Comparison of ENCODE assay signal across 23 cellular contexts in the genomic region with DNA sequence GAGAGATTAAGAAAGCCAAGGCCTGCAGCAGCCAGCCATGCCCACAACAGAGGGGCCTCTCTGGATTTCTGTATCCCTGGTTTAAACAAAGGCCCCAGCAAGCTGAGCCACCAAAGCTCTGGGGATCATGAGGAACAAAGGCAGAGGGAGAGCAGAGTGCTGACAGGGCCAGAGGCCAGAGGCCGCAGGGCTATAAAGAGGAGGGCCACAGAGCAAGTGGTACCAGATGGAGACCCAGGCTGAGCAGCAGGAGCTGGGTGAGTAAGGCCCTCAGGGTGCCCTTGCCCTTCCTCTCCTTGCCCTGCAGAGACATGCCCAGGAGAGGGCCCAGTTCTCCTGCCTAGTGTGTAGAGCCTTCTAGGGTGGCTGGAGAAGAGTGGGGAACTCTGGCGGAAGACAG. TPM values are rescaled to one million over a fixed set of nuclear protein-coding genes. Genes with fewer than 3 reads are reported as not detected.
DNase-seq lines count a peak whose midpoint lies in the region; ATAC-seq and TF ChIP-seq lines count a peak whose summit lies in the region.
"Had no signal": no experiment of that assay in that cellular context is flagged by ENCODE, and none has a peak within 500 bp of the region (broad histone marks: within the 10 kb centered on the region; RNA-seq: fewer than 3 reads in every experiment).

A gene with protein sequence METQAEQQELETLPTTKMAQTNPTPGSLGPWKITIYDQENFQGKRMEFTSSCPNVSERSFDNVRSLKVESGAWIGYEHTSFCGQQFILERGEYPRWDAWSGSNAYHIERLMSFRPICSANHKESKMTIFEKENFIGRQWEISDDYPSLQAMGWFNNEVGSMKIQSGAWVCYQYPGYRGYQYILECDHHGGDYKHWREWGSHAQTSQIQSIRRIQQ (plus strand): TSS at position 222 of the 400 bp plus-strand sequence. CDS start 5 bp downstream, at position 227.

- no peaks in the 10 kb centered on the region for H3K9me3 ChIP-seq in MM.1S (replicated peaks; ENCODE audit: insufficient read depth, low read length)
- H3K9me3 ChIP-seq in ectodermal cell (ENCODE audit: control insufficient read depth, low read length) = no peaks in the 10 kb centered on the region
- H3K9me3 ChIP-seq in mesenchymal stem cell (ENCODE audit: control insufficient read depth, low read length) = no peaks in the 10 kb centered on the region
- H3K9me3 ChIP-seq: right lobe of liver had no signal

- H3K4me1 ChIP-seq in MM.1S (ENCODE audit: low read length) (peaks cover 11% of the 10 kb centered on the region; the same call in 1 of the 2 replicates), ectodermal cell (ENCODE audit: control insufficient read depth, insufficient read depth, low read length) (peaks cover 14% of the 10 kb centered on the region), mesenchymal stem cell (ENCODE audit: control insufficient read depth, insufficient read depth, low read depth, low read length) (peaks cover 17% of the 10 kb centered on the region)
- H3K4me1 ChIP-seq: right lobe of liver had no signal

- DNase-seq in EL (peak; percentile 23), MM.1S (no peak), mesenchymal stem cell (no peak), NCI-H748 (lab: John Stamatoyannopoulos, UW; ENCODE audit: unreplicated experiment) (no peak), chondrocyte (ENCODE audit: low spot score) (no peak)
- DNase-seq: activated CD4-positive, alpha-beta memory T cell treated with anti-CD3 and anti-CD28 coated beads, Interleukin-2, amount 10 ng/mL, durations not matched to agents 7 days and 5 days; dermis blood vessel endothelial cell; erythroblast; NCI-H1048; NCI-H2081; occipital lobe; right lobe of liver; SHP77; stimulated activated CD4-positive, alpha-beta T cell treated with anti-CD3 and anti-CD28 coated beads, Interleukin-15, amount 100 ng/mL, for 24 hours; T-cell had no signal

- no peak within 1 kb of the TSS for H4K8ac ChIP-seq in mesenchymal stem cell (ENCODE audit: low read length)

- no peak within 1 kb of the TSS for H2BK5ac ChIP-seq in mesenchymal stem cell (ENCODE audit: low read depth, low read length, poor library complexity, severe bottlenecking)

- no peak for TF ChIP-seq CTCF in MM.1S (IDR thresholded peaks at IDR 0.05; ENCODE audit: low read length)
- no peak for TF ChIP-seq CTCF in chondrocyte (IDR thresholded peaks at IDR 0.05)

- H3K79me1 ChIP-seq in mesenchymal stem cell (replicated peaks; ENCODE audit: low read length, poor library complexity, severe bottlenecking) = no peaks in the 10 kb centered on the region

- H3F3A ChIP-seq in MM.1S (ENCODE audit: insufficient read depth, low read length) = 0 out of 2 replicates have a peak, but pooled peaks cover 2% of the 10 kb centered on the region

- H3K36me3 ChIP-seq in MM.1S (replicated peaks; ENCODE audit: insufficient read depth, low read length) = no peaks in the 10 kb centered on the region
- no peaks in the 10 kb centered on the region for H3K36me3 ChIP-seq in ectodermal cell (ENCODE audit: control insufficient read depth, insufficient read depth, low read length)
- H3K36me3 ChIP-seq in mesenchymal stem cell (ENCODE audit: control insufficient read depth in 1 of 2, insufficient read depth in 2 of 2, low read depth in 1 of 2, low read length in 2 of 2) = no peaks in the 10 kb centered on the region
- H3K36me3 ChIP-seq: right lobe of liver had no signal

- H3K9ac ChIP-seq in MM.1S (ENCODE audit: low read length) = no peak within 1 kb of the TSS
- H3K9ac ChIP-seq in mesenchymal stem cell (ENCODE audit: low read length) = peak within 1 kb of the TSS; percentile 5
- H3K9ac ChIP-seq: KMS-11 had no signal

- no peak within 1 kb of the TSS for H3K27ac Mint-ChIP-seq in chondrocyte (ENCODE audit: unreplicated experiment)
- H3K27ac Mint-ChIP-seq: activated CD4-positive, alpha-beta memory T cell treated with anti-CD3 and anti-CD28 coated beads, Interleukin-2, amount 10 ng/mL, durations not matched to agents 7 days and 5 days; T-cell had no signal

- no peak within 1 kb of the TSS for H2BK120ac ChIP-seq in mesenchymal stem cell (ENCODE audit: low read depth, low read length)

- H2BK15ac ChIP-seq in mesenchymal stem cell (ENCODE audit: low read depth, poor library complexity, severe bottlenecking) = no peak within 1 kb of the TSS

- 60 to 61% methylated on average over 2 of the region's 2 CpGs for WGBS in ectodermal cell, 2 experiments
- WGBS in mesenchymal stem cell = 97% methylated on average over 2 of the region's 2 CpGs

- H3K9me2 ChIP-seq in MM.1S (replicated peaks; ENCODE audit: insufficient read depth, low read length) = no peaks in the 10 kb centered on the region

- no peak within 1 kb of the TSS for H3K14ac ChIP-seq in mesenchymal stem cell (ENCODE audit: low read length in 2 of 2)

- peak within 1 kb of the TSS; percentile 57 for H2AK5ac ChIP-seq in mesenchymal stem cell (ENCODE audit: low read length, severe bottlenecking)

- no peaks in the 10 kb centered on the region for H4K20me1 ChIP-seq in MM.1S (ENCODE audit: insufficient read depth, low read length)

- H3K4me3 ChIP-seq in MM.1S (ENCODE audit: low read length) (no peak within 1 kb of the TSS), ectodermal cell (ENCODE audit: insufficient read depth, low read depth, low read length) (no peak within 1 kb of the TSS), mesenchymal stem cell (ENCODE audit: insufficient read depth in 1 of 2, low read depth in 1 of 2, low read length in 2 of 2) (no peak within 1 kb of the TSS)
- H3K4me3 ChIP-seq: right lobe of liver had no signal

- no peaks in the 10 kb centered on the region for H3K79me2 ChIP-seq in MM.1S (ENCODE audit: low read length)

- H3K27ac ChIP-seq in MM.1S (ENCODE audit: low read length) (no peak within 1 kb of the TSS), ectodermal cell (ENCODE audit: insufficient read depth, low read depth, low read length, poor library complexity, severe bottlenecking) (peak within 1 kb of the TSS; percentile 70), mesenchymal stem cell (ENCODE audit: low read length, poor library complexity, severe bottlenecking) (no peak within 1 kb of the TSS)
- H3K27ac ChIP-seq: KMS-11, right lobe of liver, VCaP had no signal

- no peak within 1 kb of the TSS for H2BK12ac ChIP-seq in mesenchymal stem cell (ENCODE audit: low read length in 2 of 2)

- 0 out of 2 replicates have a peak within 1 kb of the TSS, but pooled peaks have one; percentile 4 for H3K4me2 ChIP-seq in MM.1S (ENCODE audit: low read depth, low read length)
- H3K4me2 ChIP-seq in mesenchymal stem cell (ENCODE audit: low read length, poor library complexity, severe bottlenecking) = no peak within 1 kb of the TSS
- H3K4me2 ChIP-seq: KMS-11 had no signal

- no peaks in the 10 kb centered on the region for H3K27me3 Mint-ChIP-seq in chondrocyte (ENCODE audit: low read depth)
- H3K27me3 Mint-ChIP-seq: activated CD4-positive, alpha-beta memory T cell treated with anti-CD3 and anti-CD28 coated beads, Interleukin-2, amount 10 ng/mL, durations not matched to agents 7 days and 5 days; T-cell had no signal

- no peak within 1 kb of the TSS for H2AFZ ChIP-seq in MM.1S (ENCODE audit: low read length)
- H2AFZ ChIP-seq in mesenchymal stem cell (ENCODE audit: low read depth, low read length) = no peak within 1 kb of the TSS

- H3K23ac ChIP-seq in mesenchymal stem cell (ENCODE audit: low read length in 2 of 2) = no peak within 1 kb of the TSS

- no peaks in the 10 kb centered on the region for H3K36me3 Mint-ChIP-seq in chondrocyte (ENCODE audit: low read depth)
- H3K36me3 Mint-ChIP-seq: activated naive CD4-positive, alpha-beta T cell treated with anti-CD3 and anti-CD28 coated beads, Interleukin-2, amount 50 U/mL, for 72 hours; T-cell had no signal

- peak within 1 kb of the TSS in 1 of 2 experiments; percentile 43 for H3K18ac ChIP-seq in mesenchymal stem cell (ENCODE audit: low read depth in 1 of 2, low read length in 2 of 2)

- H3K27me3 ChIP-seq in MM.1S (replicated peaks; ENCODE audit: insufficient read depth, low read length) = no peaks in the 10 kb centered on the region
- H3K27me3 ChIP-seq in ectodermal cell (ENCODE audit: control insufficient read depth, insufficient read depth, low read length, poor library complexity, severe bottlenecking) = no peaks in the 10 kb centered on the region
- H3K27me3 ChIP-seq in mesenchymal stem cell (ENCODE audit: control insufficient read depth in 1 of 2, insufficient read depth in 1 of 2, low read length in 2 of 2) = no peaks in the 10 kb centered on the region
- H3K27me3 ChIP-seq: right lobe of liver had no signal

- H3K4me1 Mint-ChIP-seq in chondrocyte (ENCODE audit: low read depth) = peaks cover 7% of the 10 kb centered on the region
- H3K4me1 Mint-ChIP-seq: T-cell had no signal

- H3K9me3 Mint-ChIP-seq in chondrocyte (ENCODE audit: low read depth) = no peaks in the 10 kb centered on the region
- H3K9me3 Mint-ChIP-seq: activated CD4-positive, alpha-beta memory T cell treated with anti-CD3 and anti-CD28 coated beads, Interleukin-2, amount 10 ng/mL, durations not matched to agents 7 days and 5 days; activated naive CD4-positive, alpha-beta T cell treated with anti-CD3 and anti-CD28 coated beads, Interleukin-2, amount 50 U/mL, for 72 hours; T-cell had no signal

- H4K91ac ChIP-seq in mesenchymal stem cell (ENCODE audit: low read length) = no peak within 1 kb of the TSS

- H3K4me3 Mint-ChIP-seq in chondrocyte (ENCODE audit: unreplicated experiment) = no peak within 1 kb of the TSS
- H3K4me3 Mint-ChIP-seq: activated CD4-positive, alpha-beta memory T cell treated with anti-CD3 and anti-CD28 coated beads, Interleukin-2, amount 10 ng/mL, durations not matched to agents 7 days and 5 days; T-cell had no signal

- no peak for ATAC-seq in GM18519 (IDR thresholded peaks at IDR 0.05; ENCODE audit: low FRiP score, unreplicated experiment)
- ATAC-seq in GM19455 (IDR thresholded peaks at IDR 0.05; ENCODE audit: unreplicated experiment) = no peak
- ATAC-seq: T-cell had no signal

- H3K4ac ChIP-seq in mesenchymal stem cell (ENCODE audit: low read depth in 1 of 2, low read length in 2 of 2) = no peak within 1 kb of the TSS

RNA-seq across cellular contexts. Expression of the gene that starts here (rescaled TPM):
- polyA plus RNA-seq in ectodermal cell (2013, experiment 1 of 4) = 2.0 TPM
- 1.7 TPM for polyA plus RNA-seq in ectodermal cell (2013, experiment 2 of 4)
- polyA plus RNA-seq in ectodermal cell (2013, experiment 3 of 4) = 0.69 TPM
- polyA plus RNA-seq in ectodermal cell (2013, experiment 4 of 4) = 1.6 TPM
- polyA plus RNA-seq in mesenchymal stem cell (2013, experiment 1 of 2) = not detected
- not detected for polyA plus RNA-seq in mesenchymal stem cell (2013, experiment 2 of 2)
- not detected in 3 replicates for total RNA-seq in chondrocyte
- total RNA-seq: activated CD4-positive, alpha-beta memory T cell treated with anti-CD3 and anti-CD28 coated beads, Interleukin-2, amount 10 ng/mL, durations not matched to agents 7 days and 5 days; activated naive CD4-positive, alpha-beta T cell treated with anti-CD3 and anti-CD28 coated beads, Interleukin-2, amount 50 U/mL, for 72 hours; dermis blood vessel endothelial cell; liver; NCI-H460; occipital lobe; right lobe of liver; T-cell had no signal
- polyA plus RNA-seq: liver had no signal
